In genomic region chr12:42125372-42125767, GRCh38 we compare ENCODE assay signal across 18 cellular contexts. TPM values are rescaled to one million over a fixed set of nuclear protein-coding genes. Genes with fewer than 3 reads are reported as not detected.
DNase-seq lines count a peak whose midpoint lies in the region; ATAC-seq and TF ChIP-seq lines count a peak whose summit lies in the region.
"Had no signal": no experiment of that assay in that cellular context is flagged by ENCODE, and none has a peak within 500 bp of the region (broad histone marks: within the 10 kb centered on the region; RNA-seq: fewer than 3 reads in every experiment).

No MANE protein-coding gene starts in this region.

- H3K4me3 Mint-ChIP-seq in WTC11 (no peak overlapping the region), naive B cell (no peak overlapping the region)
- H3K4me3 Mint-ChIP-seq: activated CD4-positive, alpha-beta memory T cell treated with anti-CD3 and anti-CD28 coated beads for 36 hours; CD4-positive, alpha-beta T cell; nephron had no signal

- no peak overlapping the region for H3K27ac ChIP-seq in HUES6 (ENCODE audit: low read depth, low read length)
- H3K27ac ChIP-seq in Peyer's patch, result no peak overlapping the region
- H3K27ac ChIP-seq in brain microvascular endothelial cell, result no peak overlapping the region
- H3K27ac ChIP-seq: ascending aorta, GM23248, right atrium auricular region, tibial nerve had no signal

- no peaks in the 10 kb centered on the region for H3K27me3 ChIP-seq in HUES6 (ENCODE audit: control insufficient read depth, insufficient read depth, low read length)
- no peaks in the 10 kb centered on the region for H3K27me3 ChIP-seq in Peyer's patch
- H3K27me3 ChIP-seq in brain microvascular endothelial cell (replicated peaks), result no peaks in the 10 kb centered on the region
- H3K27me3 ChIP-seq: ascending aorta, right atrium auricular region, tibial nerve had no signal

- in situ Hi-C loops in brain microvascular endothelial cell (cut with HindIII; ENCODE audit: low pct_ligation_motif_present, low sequenced_read_pairs), result no loop called here

- H3K36me3 ChIP-seq in HUES6 (ENCODE audit: control insufficient read depth, insufficient read depth, low read length) (no peaks in the 10 kb centered on the region), Peyer's patch (no peaks in the 10 kb centered on the region), brain microvascular endothelial cell (replicated peaks) (no peaks in the 10 kb centered on the region)
- H3K36me3 ChIP-seq: ascending aorta, right atrium auricular region, tibial nerve had no signal

- H3K4me1 ChIP-seq in HUES6 (ENCODE audit: control insufficient read depth, insufficient read depth, low read length) (peaks cover 26% of the 10 kb centered on the region), Peyer's patch (no peaks in the 10 kb centered on the region)

- no peak overlapping the region for H3K27ac Mint-ChIP-seq in WTC11
- no peak overlapping the region for H3K27ac Mint-ChIP-seq in naive B cell
- H3K27ac Mint-ChIP-seq: activated CD4-positive, alpha-beta memory T cell treated with anti-CD3 and anti-CD28 coated beads for 36 hours; CD4-positive, alpha-beta T cell; nephron had no signal

- CTCF ChIA-PET in WTC11 (lab: Charles Lee), result interaction anchor here (1.4 to 1.5 kb wide), 4 partner anchors 171 to 444 kb away, joined by 3 to 7 read pairs (median 6); no protein-coding TSS in a partner anchor

- H3K36me3 Mint-ChIP-seq in WTC11 (no peaks in the 10 kb centered on the region), naive B cell (no peaks in the 10 kb centered on the region)
- H3K36me3 Mint-ChIP-seq: activated CD4-positive, alpha-beta memory T cell treated with anti-CD3 and anti-CD28 coated beads for 36 hours had no signal

- TF ChIP-seq POLR2A in Peyer's patch (IDR thresholded peaks at IDR 0.05), result no peak

- H3K9me3 ChIP-seq in HUES6 (ENCODE audit: control insufficient read depth, insufficient read depth, low read depth, low read length), result no peaks in the 10 kb centered on the region
- H3K9me3 ChIP-seq in Peyer's patch, result no peaks in the 10 kb centered on the region
- H3K9me3 ChIP-seq: ascending aorta, right atrium auricular region, tibial nerve had no signal

- POLR2A ChIA-PET in WTC11 (lab: Charles Lee), result no interaction called here

- no peak for DNase-seq in WTC11 (ENCODE audit: low spot score)
- DNase-seq in naive B cell, result no peak
- no peak for DNase-seq in Peyer's patch
- DNase-seq in brain microvascular endothelial cell, result no peak
- DNase-seq in DMS79 (lab: John Stamatoyannopoulos, UW), result no peak
- DNase-seq: activated CD4-positive, alpha-beta memory T cell treated with anti-CD3 and anti-CD28 coated beads for 36 hours; activated gamma-delta T cell; CD4-positive, alpha-beta T cell; GM23248; left ventricle myocardium superior; NCI-H2029 treated with DMSO at 0.1 percent for 48 hours; T-helper 9 cell had no signal

- H3K4me1 Mint-ChIP-seq in WTC11 (peaks cover 13% of the 10 kb centered on the region), naive B cell (peaks cover 0 to 8% (median 6%) of the 10 kb centered on the region in 3 donors)

- ATAC-seq in GM19463 (IDR thresholded peaks at IDR 0.05; ENCODE audit: unreplicated experiment) (peak; percentile 34), WTC11 (peak; percentile 74), naive B cell (ENCODE audit: low read depth in 2 of 2) (peak; percentile 82 to 84)
- ATAC-seq: left ventricle myocardium superior had no signal

- H3K4me3 ChIP-seq in HUES6 (ENCODE audit: low read depth, low read length) (peak overlapping the region; percentile 19; the same call in 1 of the 2 replicates), Peyer's patch (no peak overlapping the region), brain microvascular endothelial cell (ENCODE audit: low read depth, low read length) (no peak overlapping the region)
- H3K4me3 ChIP-seq: ascending aorta, GM23248, right atrium auricular region, tibial nerve had no signal

- H3K9me3 Mint-ChIP-seq in WTC11 (no peaks in the 10 kb centered on the region), naive B cell (no peaks in the 10 kb centered on the region)
- H3K9me3 Mint-ChIP-seq: activated CD4-positive, alpha-beta memory T cell treated with anti-CD3 and anti-CD28 coated beads for 36 hours; CD4-positive, alpha-beta T cell; nephron had no signal

- H3K27me3 Mint-ChIP-seq in WTC11 (ENCODE audit: low read depth) (no peaks in the 10 kb centered on the region), naive B cell (no peaks in the 10 kb centered on the region)
- H3K27me3 Mint-ChIP-seq: activated CD4-positive, alpha-beta memory T cell treated with anti-CD3 and anti-CD28 coated beads for 36 hours; CD4-positive, alpha-beta T cell had no signal

- TF ChIP-seq CTCF in WTC11 (IDR thresholded peaks at IDR 0.05) (no peak), Peyer's patch (IDR thresholded peaks at IDR 0.05) (no peak), brain microvascular endothelial cell (IDR thresholded peaks at IDR 0.05; ENCODE audit: low read depth, low read length, missing control alignments) (no peak)

- H3K9ac ChIP-seq in HUES6 (ENCODE audit: low read length), result no peak overlapping the region
- H3K9ac ChIP-seq: GM23248 had no signal

TF ChIP-seq in WTC11, 78 proteins besides CTCF, POLR2A, EP300 and RAD21 (continues in another document):
- no peak for TF ChIP-seq JAZF1 (CRISPR knock-in tag; IDR thresholded peaks at IDR 0.05)
- no peak for TF ChIP-seq ZNF425 (CRISPR knock-in tag; conservative IDR thresholded peaks at IDR 0.05)
- TF ChIP-seq NR3C1 (CRISPR knock-in tag; conservative IDR thresholded peaks at IDR 0.05; ENCODE audit: low read depth), result no peak
- TF ChIP-seq ATF1 (CRISPR knock-in tag; IDR thresholded peaks at IDR 0.05), result no peak
- TF ChIP-seq MAX (CRISPR knock-in tag; IDR thresholded peaks at IDR 0.05), result no peak
- no peak for TF ChIP-seq NFYB (CRISPR knock-in tag; conservative IDR thresholded peaks at IDR 0.05; ENCODE audit: low read depth)
- TF ChIP-seq E2F4 (CRISPR knock-in tag; IDR thresholded peaks at IDR 0.05; ENCODE audit: borderline replicate concordance, low read depth), result no peak
- no peak for TF ChIP-seq ARID4B (CRISPR knock-in tag; IDR thresholded peaks at IDR 0.05; ENCODE audit: borderline replicate concordance)
- no peak for TF ChIP-seq SMAD3 (CRISPR knock-in tag; IDR thresholded peaks at IDR 0.05; ENCODE audit: borderline replicate concordance)

RNA-seq across cellular contexts. Expression of gene GXYLT1, which starts 19.3 kb away (rescaled TPM):
- total RNA-seq in WTC11 (2021) (11.1 to 12.6 TPM (median 11.5 TPM) in 3 replicates), Peyer's patch (10 to 100 TPM in 2 of 4 donors, 1 to 10 TPM in 2; 7.4 to 14.7 (median 10.7) TPM)
- 1 to 10 TPM; 4.0 to 5.8 (median 5.1) TPM for polyA plus RNA-seq in naive B cell (ENCODE audit: low read depth in 6 of 6)
